ENCODE assay signal across 1 cellular context in the genomic region with DNA sequence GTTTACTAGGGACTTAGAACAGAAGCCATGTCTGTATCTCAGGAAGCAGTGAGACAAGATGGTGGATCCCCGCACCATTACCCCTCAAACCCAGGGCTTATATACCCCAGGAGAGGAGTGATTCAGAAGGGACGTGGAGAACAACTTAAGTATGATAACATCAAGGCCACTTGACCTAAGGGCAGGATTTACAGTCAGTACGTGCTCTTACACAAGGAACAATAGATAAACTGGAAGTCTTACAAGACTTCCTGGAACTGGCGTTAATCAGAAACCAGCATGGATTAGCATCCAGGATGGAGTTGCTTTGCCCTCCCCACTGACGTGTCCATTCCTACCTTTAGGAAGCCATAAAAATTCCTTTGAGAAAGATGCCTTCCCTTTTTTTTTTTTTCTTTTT.
A peak's percentile ranks its signal among the peaks of the same experiment; 100 is the strongest.
TF ChIP-seq lines count a peak whose summit lies in the region.

No MANE protein-coding gene starts in this region.

TF ChIP-seq in K562, 482 proteins besides CTCF, POLR2A, EP300 and RAD21 (continued from another document):
- TF ChIP-seq, protein P1, sequence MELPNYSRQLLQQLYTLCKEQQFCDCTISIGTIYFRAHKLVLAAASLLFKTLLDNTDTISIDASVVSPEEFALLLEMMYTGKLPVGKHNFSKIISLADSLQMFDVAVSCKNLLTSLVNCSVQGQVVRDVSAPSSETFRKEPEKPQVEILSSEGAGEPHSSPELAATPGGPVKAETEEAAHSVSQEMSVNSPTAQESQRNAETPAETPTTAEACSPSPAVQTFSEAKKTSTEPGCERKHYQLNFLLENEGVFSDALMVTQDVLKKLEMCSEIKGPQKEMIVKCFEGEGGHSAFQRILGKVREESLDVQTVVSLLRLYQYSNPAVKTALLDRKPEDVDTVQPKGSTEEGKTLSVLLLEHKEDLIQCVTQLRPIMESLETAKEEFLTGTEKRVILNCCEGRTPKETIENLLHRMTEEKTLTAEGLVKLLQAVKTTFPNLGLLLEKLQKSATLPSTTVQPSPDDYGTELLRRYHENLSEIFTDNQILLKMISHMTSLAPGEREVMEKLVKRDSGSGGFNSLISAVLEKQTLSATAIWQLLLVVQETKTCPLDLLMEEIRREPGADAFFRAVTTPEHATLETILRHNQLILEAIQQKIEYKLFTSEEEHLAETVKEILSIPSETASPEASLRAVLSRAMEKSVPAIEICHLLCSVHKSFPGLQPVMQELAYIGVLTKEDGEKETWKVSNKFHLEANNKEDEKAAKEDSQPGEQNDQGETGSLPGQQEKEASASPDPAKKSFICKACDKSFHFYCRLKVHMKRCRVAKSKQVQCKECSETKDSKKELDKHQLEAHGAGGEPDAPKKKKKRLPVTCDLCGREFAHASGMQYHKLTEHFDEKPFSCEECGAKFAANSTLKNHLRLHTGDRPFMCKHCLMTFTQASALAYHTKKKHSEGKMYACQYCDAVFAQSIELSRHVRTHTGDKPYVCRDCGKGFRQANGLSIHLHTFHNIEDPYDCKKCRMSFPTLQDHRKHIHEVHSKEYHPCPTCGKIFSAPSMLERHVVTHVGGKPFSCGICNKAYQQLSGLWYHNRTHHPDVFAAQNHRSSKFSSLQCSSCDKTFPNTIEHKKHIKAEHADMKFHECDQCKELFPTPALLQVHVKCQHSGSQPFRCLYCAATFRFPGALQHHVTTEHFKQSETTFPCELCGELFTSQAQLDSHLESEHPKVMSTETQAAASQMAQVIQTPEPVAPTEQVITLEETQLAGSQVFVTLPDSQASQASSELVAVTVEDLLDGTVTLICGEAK (IDR thresholded peaks at IDR 0.05), result no peak
- TF ChIP-seq, protein P1 (CRISPR knock-in tag; IDR thresholded peaks at IDR 0.05), result no peak
- TF ChIP-seq TAL1 (IDR thresholded peaks at IDR 0.05) (peak; percentile 42), CTBP1 (IDR thresholded peaks at IDR 0.05; ENCODE audit: borderline replicate concordance) (peak; percentile 60; the same call in 1 of the 2 replicates), ZNF165 (CRISPR knock-in tag; IDR thresholded peaks at IDR 0.05; ENCODE audit: borderline replicate concordance) (no peak), GTF2E2 (tag; IDR thresholded peaks at IDR 0.05) (no peak), RFX7 (CRISPR knock-in tag; IDR thresholded peaks at IDR 0.05) (no peak), NR1H2 (CRISPR knock-in tag; IDR thresholded peaks at IDR 0.05) (no peak), BCOR (IDR thresholded peaks at IDR 0.05) (0 out of 2 replicates have a peak, but pooled peaks have one; percentile 11), ELF1 (tag; IDR thresholded peaks at IDR 0.05) (peak; percentile 53; the same call in 1 of the 2 replicates), TEAD1 (CRISPR knock-in tag; IDR thresholded peaks at IDR 0.05) (0 out of 4 replicates have a peak, but pooled peaks of 1 of the 2 experiments have one; percentile 12), GATA2 (CRISPR knock-in tag; IDR thresholded peaks at IDR 0.05) (peak; percentile 27; the same call in 1 of the 2 replicates), CBFA2T3 (IDR thresholded peaks at IDR 0.05) (peak; percentile 62), HCFC1 (IDR thresholded peaks at IDR 0.05; ENCODE audit: low read depth, low read length) (no peak)
- TF ChIP-seq, protein P2, sequence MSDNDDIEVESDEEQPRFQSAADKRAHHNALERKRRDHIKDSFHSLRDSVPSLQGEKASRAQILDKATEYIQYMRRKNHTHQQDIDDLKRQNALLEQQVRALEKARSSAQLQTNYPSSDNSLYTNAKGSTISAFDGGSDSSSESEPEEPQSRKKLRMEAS (CRISPR knock-in tag; IDR thresholded peaks at IDR 0.05), result no peak
